In the genomic region with DNA sequence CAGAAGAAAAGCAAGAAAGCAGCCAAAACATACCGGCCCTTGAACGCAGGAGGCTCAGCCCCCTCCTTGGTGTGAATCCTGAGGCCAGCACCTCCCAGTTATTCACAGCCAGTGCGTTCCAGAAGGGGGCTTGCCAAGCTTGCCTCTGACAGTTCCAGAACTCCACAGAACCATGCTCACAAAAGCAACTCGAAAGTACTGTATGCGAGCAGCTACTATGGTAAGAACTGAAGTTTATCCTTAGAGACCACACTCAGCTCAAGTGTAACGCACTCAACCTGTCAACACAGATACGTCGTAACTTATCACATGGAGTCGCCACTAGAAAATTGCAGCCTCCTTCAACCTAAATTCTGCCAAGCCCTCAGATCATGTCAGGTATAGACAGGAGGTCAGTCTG, we compare ENCODE assay signal across 8 cellular contexts. TPM values are rescaled to one million over a fixed set of nuclear protein-coding genes. Genes with fewer than 3 reads are reported as not detected.
A peak's percentile ranks its signal among the peaks of the same experiment; 100 is the strongest.
DNase-seq lines count a peak whose midpoint lies in the region; ATAC-seq and TF ChIP-seq lines count a peak whose summit lies in the region.

No MANE protein-coding gene starts in this region.

- H3K27me3 Mint-ChIP-seq in T-cell: no peaks in the 10 kb centered on the region

- H3K27ac Mint-ChIP-seq in T-cell: peak overlapping the region; percentile 1 to 7

- peaks cover 4% of the 10 kb centered on the region for H3K36me3 Mint-ChIP-seq in T-cell

- H3K36me3 ChIP-seq in gastrocnemius medialis: peaks cover 0 to 3% of the 10 kb centered on the region in 2 donors

- H3K27ac ChIP-seq in gastrocnemius medialis: peak overlapping the region; percentile 97 to 100 (median 100)

- H3K4me1 ChIP-seq in gastrocnemius medialis: peaks cover 40 to 52% of the 10 kb centered on the region in 2 donors

- ATAC-seq in T-cell (replicated peaks in 1 of 4) (no peak), gastrocnemius medialis (peak; percentile 16 to 33), HG03442 (IDR thresholded peaks at IDR 0.05; ENCODE audit: unreplicated experiment) (no peak)

- peak; percentile 33 to 65 for TF ChIP-seq POLR2A in gastrocnemius medialis (IDR thresholded peaks at IDR 0.05)

- no peak for TF ChIP-seq CTCF in GM12875 (IDR thresholded peaks at IDR 0.05; ENCODE audit: borderline replicate concordance, insufficient read depth, low read depth, low read length)
- TF ChIP-seq CTCF in foreskin fibroblast (IDR thresholded peaks at IDR 0.05; ENCODE audit: low read depth, low read length): no peak
- no peak for TF ChIP-seq CTCF in gastrocnemius medialis (IDR thresholded peaks at IDR 0.05 in 4 of 5, conservative IDR thresholded peaks at IDR 0.05 in 1 of 5)

- no peaks in the 10 kb centered on the region for H3K9me3 ChIP-seq in gastrocnemius medialis

- POLR2A ChIA-PET in T-cell (lab: Charles Lee): interaction anchor here in 1 of 2 donors (0.6 kb wide), 1 partner anchor 18 kb away, joined by 4 read pairs; no protein-coding TSS in a partner anchor

- in situ Hi-C loops in gastrocnemius medialis (cut with MboI; ENCODE audit: low sequenced_read_pairs in 4 of 4): loop anchor here in 2 of 4 donors (5.0 to 10.0 kb wide), 2 partner anchors 135 to 162 kb away; a partner anchor contains a TSS

- intact Hi-C loops in gastrocnemius medialis (cut with DNase I; ENCODE audit: low total_unique reads): loop anchor here (2.0 to 10.0 kb wide), 5 partner anchors 135 to 1893 kb away; a partner anchor contains a TSS

- H3K4me3 ChIP-seq in GM12875 (ENCODE audit: low read depth, low read length) (peak overlapping the region; percentile 89), foreskin fibroblast (ENCODE audit: low read depth in 1 of 2, low read length in 2 of 2) (peak overlapping the region; percentile 79 to 80), gastrocnemius medialis (peak overlapping the region; percentile 87 to 99 (median 95))

- H3K27me3 ChIP-seq in gastrocnemius medialis: no peaks in the 10 kb centered on the region

- no peaks in the 10 kb centered on the region for H3K9me3 Mint-ChIP-seq in T-cell

- CTCF ChIA-PET in T-cell (lab: Charles Lee): no interaction called here

- peaks cover 35 to 42% (median 39%) of the 10 kb centered on the region in 3 donors for H3K4me1 Mint-ChIP-seq in T-cell

- peak overlapping the region; percentile 82 to 90 (median 83) for H3K4me3 Mint-ChIP-seq in T-cell

- DNase-seq in T-cell (no peak), foreskin fibroblast (no peak), gastrocnemius medialis (peak; percentile 48 to 65), NCI-H2029 treated with DMSO at 0.1 percent for 48 hours (lab: John Stamatoyannopoulos, UW) (no peak), NCI-H774 (lab: John Stamatoyannopoulos, UW) (no peak), HK-2 (ENCODE audit: unreplicated experiment) (no peak)

RNA-seq across cellular contexts. Expression of a gene that starts 1.4 kb away (rescaled TPM):
- total RNA-seq in T-cell (10 to 100 TPM; 25.9 to 37.3 (median 33.6) TPM), gastrocnemius medialis (100 to 1,000 TPM; 218 to 263 (median 248) TPM)

RNA-seq across cellular contexts. Expression of a gene that starts 52.5 kb away (rescaled TPM):
- total RNA-seq in T-cell (10 to 100 TPM; 25.6 to 38.7 (median 35.6) TPM), gastrocnemius medialis (10 to 100 TPM; 54.8 to 94.9 (median 82.9) TPM)

Comparison
In these comparisons a context has a peak if more than half of its experiments do, and no peak if none do; other contexts are left out.
1. ATAC-seq: peak in gastrocnemius medialis (2 of 2); none in T-cell (0 of 4) and HG03442 (single experiment).
2. DNase-seq: peak in gastrocnemius medialis (2 of 2); none in T-cell (0 of 34), foreskin fibroblast (0 of 2), NCI-H2029 treated with DMSO at 0.1 percent for 48 hours (single experiment), NCI-H774 (single experiment) and HK-2 (single experiment).
3. RNA of a gene that starts 1.4 kb away (total RNA-seq): 218 to 263 TPM in gastrocnemius medialis; 25.9 to 37.3 TPM in T-cell; every median in the first group is over 4 times any median in the second.
4. Peak in every context shown above with its lines, with median percentiles within 50 percentile points of each other: H3K4me3 ChIP-seq.